1 cellular context compared by ENCODE assay signal in genomic region chrX:53093748-53094583, GRCh38.
TF ChIP-seq lines count a peak whose summit lies in the region.

KANTR (plus strand) TSS chrX:53094142; CDS start chrX:53124273, 30,131 bp downstream.

TF ChIP-seq in HepG2, 621 proteins besides CTCF, POLR2A, EP300 and RAD21 (continued from another document and continues in another):
- TF ChIP-seq ZHX1 (CRISPR knock-in tag; IDR thresholded peaks at IDR 0.05; ENCODE audit: low read depth) (no peak), THAP9 (CRISPR knock-in tag; IDR thresholded peaks at IDR 0.05; ENCODE audit: borderline replicate concordance) (peak; percentile 76; the same call in 1 of the 2 replicates), CC2D1A (CRISPR knock-in tag; IDR thresholded peaks at IDR 0.05) (no peak), ZNF12 (CRISPR knock-in tag; IDR thresholded peaks at IDR 0.05) (no peak), NFKBIZ (CRISPR knock-in tag; IDR thresholded peaks at IDR 0.05) (no peak), ZKSCAN5 (CRISPR knock-in tag; IDR thresholded peaks at IDR 0.05) (no peak), ZSCAN30 (CRISPR knock-in tag; IDR thresholded peaks at IDR 0.05) (no peak), ZNF10 (CRISPR knock-in tag; IDR thresholded peaks at IDR 0.05; ENCODE audit: borderline replicate concordance, low read depth) (no peak), SRF (IDR thresholded peaks at IDR 0.05; ENCODE audit: low read depth, low read length) (no peak), CERS6 (CRISPR knock-in tag; IDR thresholded peaks at IDR 0.05) (no peak), E2F5 (CRISPR knock-in tag; conservative IDR thresholded peaks at IDR 0.05) (peak; percentile 72; the same call in 1 of the 2 replicates), IRF9 (CRISPR knock-in tag; IDR thresholded peaks at IDR 0.05; ENCODE audit: borderline replicate concordance) (no peak), SMYD3 (CRISPR knock-in tag; IDR thresholded peaks at IDR 0.05) (no peak), ZFP1 (CRISPR knock-in tag; IDR thresholded peaks at IDR 0.05) (no peak), ELF3 (CRISPR knock-in tag; IDR thresholded peaks at IDR 0.05) (no peak), PHF21A (CRISPR knock-in tag; IDR thresholded peaks at IDR 0.05) (peak; percentile 60; the same call in 1 of the 2 replicates), ZMYM4 (CRISPR knock-in tag; IDR thresholded peaks at IDR 0.05) (peak; percentile 38; the same call in 1 of the 2 replicates), ZNF431 (CRISPR knock-in tag; IDR thresholded peaks at IDR 0.05; ENCODE audit: borderline replicate concordance, low read depth) (no peak), KDM5A (IDR thresholded peaks at IDR 0.05; ENCODE audit: borderline replicate concordance, low read length) (peak; percentile 32; the same call in 1 of the 2 replicates), HNF4A (CRISPR knock-in tag; IDR thresholded peaks at IDR 0.05) (no peak), ZNF234 (CRISPR knock-in tag; conservative IDR thresholded peaks at IDR 0.05) (no peak), MTA1 (CRISPR knock-in tag; IDR thresholded peaks at IDR 0.05; ENCODE audit: borderline replicate concordance) (no peak), ZNF550 (CRISPR knock-in tag; IDR thresholded peaks at IDR 0.05; ENCODE audit: borderline replicate concordance) (no peak), HBP1 (CRISPR knock-in tag; IDR thresholded peaks at IDR 0.05; ENCODE audit: low read depth) (no peak), SOX5 (CRISPR knock-in tag; IDR thresholded peaks at IDR 0.05; ENCODE audit: borderline replicate concordance) (no peak), HNF4G (IDR thresholded peaks at IDR 0.05; ENCODE audit: borderline replicate concordance, low read depth, low read length) (no peak), HNF4G (CRISPR knock-in tag; IDR thresholded peaks at IDR 0.05; ENCODE audit: borderline replicate concordance, low read depth) (no peak), EHMT2 (IDR thresholded peaks at IDR 0.05; ENCODE audit: borderline replicate concordance, low read depth, low read length) (no peak), AHR (CRISPR knock-in tag; IDR thresholded peaks at IDR 0.05) (no peak), NFYB (CRISPR knock-in tag; IDR thresholded peaks at IDR 0.05) (peak; percentile 83), TFDP1 (CRISPR knock-in tag; IDR thresholded peaks at IDR 0.05; ENCODE audit: borderline replicate concordance) (peak; percentile 73; the same call in 1 of the 2 replicates), NFAT5 (CRISPR knock-in tag; IDR thresholded peaks at IDR 0.05) (no peak), ZNF597 (CRISPR knock-in tag; IDR thresholded peaks at IDR 0.05) (no peak), DNMT1 (CRISPR knock-in tag; IDR thresholded peaks at IDR 0.05) (no peak), BRD4 (CRISPR knock-in tag; IDR thresholded peaks at IDR 0.05) (no peak), POLR2AphosphoS5 (IDR thresholded peaks at IDR 0.05; ENCODE audit: low read depth, low read length) (no peak), KDM1A (CRISPR knock-in tag; IDR thresholded peaks at IDR 0.05) (no peak), ZNF781 (CRISPR knock-in tag; IDR thresholded peaks at IDR 0.05; ENCODE audit: borderline replicate concordance, not compliant biosample characterization) (peak; percentile 38), ZNF317 (CRISPR knock-in tag; IDR thresholded peaks at IDR 0.05) (no peak), ZNF616 (CRISPR knock-in tag; IDR thresholded peaks at IDR 0.05; ENCODE audit: low read depth) (no peak), AGO2 (optimal IDR thresholded peaks at IDR 0.05; ENCODE audit: low read depth, low read length) (no peak), TRIM22 (IDR thresholded peaks at IDR 0.05) (no peak), ZNF44 (CRISPR knock-in tag; IDR thresholded peaks at IDR 0.05) (no peak), ZNF232 (CRISPR knock-in tag; IDR thresholded peaks at IDR 0.05; ENCODE audit: borderline replicate concordance) (no peak), FOXA3 (CRISPR knock-in tag; IDR thresholded peaks at IDR 0.05) (no peak), ZSCAN21 (CRISPR knock-in tag; IDR thresholded peaks at IDR 0.05; ENCODE audit: borderline replicate concordance) (no peak)
